2 cellular contexts compared by ENCODE assay signal in genomic region chr9:133738039-133738805, GRCh38.
TF ChIP-seq lines count a peak whose summit lies in the region.

Gene SARDH (minus strand): TSS chr9:133738352. CDS start chr9:133734173, 4,179 bp downstream.

TF ChIP-seq in WTC11, 78 proteins besides CTCF, POLR2A, EP300 and RAD21:
- TF ChIP-seq ERG (CRISPR knock-in tag; IDR thresholded peaks at IDR 0.05): no peak
- no peak for TF ChIP-seq STAT6 (CRISPR knock-in tag; conservative IDR thresholded peaks at IDR 0.05; ENCODE audit: low read depth)
- no peak for TF ChIP-seq NR1H2 (CRISPR knock-in tag; IDR thresholded peaks at IDR 0.05)
- no peak for TF ChIP-seq AR (CRISPR knock-in tag; IDR thresholded peaks at IDR 0.05)
- no peak for TF ChIP-seq ZNF416 (CRISPR knock-in tag; IDR thresholded peaks at IDR 0.05)
- TF ChIP-seq SP1 (CRISPR knock-in tag; conservative IDR thresholded peaks at IDR 0.05): peak; percentile 78
- TF ChIP-seq OVOL2 (CRISPR knock-in tag; IDR thresholded peaks at IDR 0.05; ENCODE audit: borderline replicate concordance): no peak
- TF ChIP-seq E2F5 (CRISPR knock-in tag; IDR thresholded peaks at IDR 0.05): peak; percentile 41; the same call in 1 of the 2 replicates
- TF ChIP-seq AFF4 (CRISPR knock-in tag; IDR thresholded peaks at IDR 0.05; ENCODE audit: borderline replicate concordance): no peak

TF ChIP-seq in H1, 55 proteins besides CTCF, POLR2A, EP300 and RAD21 (continued from another document):
- TF ChIP-seq KDM4A (IDR thresholded peaks at IDR 0.05; ENCODE audit: low read depth, low read length, severe bottlenecking) (no peak), SP4 (IDR thresholded peaks at IDR 0.05; ENCODE audit: low read length) (0 out of 2 replicates have a peak, but pooled peaks have one; percentile 48), YY1 (IDR thresholded peaks at IDR 0.05; ENCODE audit: low read depth, low read length) (no peak), HDAC2 (IDR thresholded peaks at IDR 0.05; ENCODE audit: borderline replicate concordance in 1 of 2, low read depth in 2 of 2, low read length in 2 of 2) (0 out of 4 replicates have a peak, but pooled peaks of 1 of the 2 experiments have one; percentile 23), SP1 (IDR thresholded peaks at IDR 0.05; ENCODE audit: low read depth, low read length) (0 out of 2 replicates have a peak, but pooled peaks have one; percentile 42)
